Comparison of ENCODE assay signal across 2 cellular contexts in genomic region chr2:219215871-219216536, GRCh38.
TF ChIP-seq lines count a peak whose summit lies in the region.

No MANE protein-coding gene starts in this region.

TF ChIP-seq in A549, 52 proteins besides CTCF, POLR2A, EP300 and RAD21:
- TF ChIP-seq REST (IDR thresholded peaks at IDR 0.05): no peak
- 0 out of 5 replicates have a peak, but pooled peaks of 1 of the 2 experiments have one; percentile 32 for TF ChIP-seq JUN (IDR thresholded peaks at IDR 0.05)

TF ChIP-seq in H1, 55 proteins besides CTCF, POLR2A, EP300 and RAD21:
- TF ChIP-seq SUZ12 (IDR thresholded peaks at IDR 0.05; ENCODE audit: low read length) (no peak), HDAC2 (IDR thresholded peaks at IDR 0.05; ENCODE audit: borderline replicate concordance in 1 of 2, low read depth in 2 of 2, low read length in 2 of 2) (no peak), TEAD4 (IDR thresholded peaks at IDR 0.05; ENCODE audit: low read depth, low read length) (no peak), CBX5 (IDR thresholded peaks at IDR 0.05; ENCODE audit: low read depth, low read length) (no peak), GTF2F1 (IDR thresholded peaks at IDR 0.05; ENCODE audit: borderline replicate concordance, low read depth, low read length) (no peak), CTBP2 (IDR thresholded peaks at IDR 0.05; ENCODE audit: borderline replicate concordance, insufficient read depth, insufficient read length, low read length) (no peak), KDM1A (IDR thresholded peaks at IDR 0.05; ENCODE audit: borderline replicate concordance, low read length) (no peak)
- TF ChIP-seq, protein P1, sequence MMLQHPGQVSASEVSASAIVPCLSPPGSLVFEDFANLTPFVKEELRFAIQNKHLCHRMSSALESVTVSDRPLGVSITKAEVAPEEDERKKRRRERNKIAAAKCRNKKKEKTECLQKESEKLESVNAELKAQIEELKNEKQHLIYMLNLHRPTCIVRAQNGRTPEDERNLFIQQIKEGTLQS (IDR thresholded peaks at IDR 0.05; ENCODE audit: insufficient read depth, low read depth, low read length): no peak
